13 cellular contexts compared by ENCODE assay signal in the genomic region with DNA sequence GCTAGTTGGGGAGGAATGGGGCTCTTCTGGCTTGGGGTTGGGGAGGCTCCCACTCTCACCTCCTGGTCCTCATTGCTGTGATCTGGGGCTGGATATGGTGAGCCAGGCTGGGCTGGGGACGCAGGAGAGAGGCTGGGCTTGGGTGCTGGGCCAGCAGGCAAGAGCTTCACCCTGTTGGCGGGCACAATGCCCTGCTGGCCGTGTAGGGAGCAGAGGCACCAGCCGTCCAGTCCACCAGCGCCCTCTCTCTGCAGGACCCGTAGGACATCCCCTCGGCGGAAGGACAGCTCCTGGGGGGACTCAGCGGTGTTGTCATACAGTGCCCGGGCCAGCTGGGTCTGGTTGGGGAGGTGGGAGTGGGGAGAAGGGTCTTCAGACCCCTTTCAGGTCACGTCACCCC. TPM values are rescaled to one million over a fixed set of nuclear protein-coding genes. Genes with fewer than 3 reads are reported as not detected.
DNase-seq lines count a peak whose midpoint lies in the region; ATAC-seq and TF ChIP-seq lines count a peak whose summit lies in the region.
"Had no signal": no experiment of that assay in that cellular context is flagged by ENCODE, and none has a peak within 500 bp of the region (broad histone marks: within the 10 kb centered on the region; RNA-seq: fewer than 3 reads in every experiment).

No MANE protein-coding gene starts in this region.

- TF ChIP-seq CTCF in PC-3 (conservative IDR thresholded peaks at IDR 0.05; ENCODE audit: low read depth, low read length): peak; percentile 32; the same call in 1 of the 2 replicates
- TF ChIP-seq CTCF in foreskin keratinocyte (conservative IDR thresholded peaks at IDR 0.05): peak; percentile 31

- no peak overlapping the region for H3K27ac ChIP-seq in PC-3 (ENCODE audit: low read length)
- H3K27ac ChIP-seq in foreskin keratinocyte: no peak overlapping the region
- H3K27ac ChIP-seq: KMS-11 had no signal

- H2AFZ ChIP-seq in PC-3 (ENCODE audit: low read length): no peak overlapping the region

- no peak overlapping the region for H3K4me3 ChIP-seq in PC-3 (ENCODE audit: low read length)

- no peaks in the 10 kb centered on the region for H3K79me2 ChIP-seq in PC-3 (ENCODE audit: low read length)

- H3K36me3 ChIP-seq in PC-3 (ENCODE audit: low read depth, low read length): no peaks in the 10 kb centered on the region

- POLR2A ChIA-PET in PC-3 (lab: Charles Lee; ENCODE audit: unreplicated experiment): no interaction called here

- H3K27me3 ChIP-seq in PC-3 (ENCODE audit: low read length) (peaks cover 43% of the 10 kb centered on the region), foreskin keratinocyte (no peaks in the 10 kb centered on the region)

- intact Hi-C loops in PC-3 (cut with micrococcal nuclease): no loop called here

- ATAC-seq in PC-3: no peak
- ATAC-seq in foreskin keratinocyte: no peak
- ATAC-seq in HG03521 (IDR thresholded peaks at IDR 0.05; ENCODE audit: unreplicated experiment): no peak
- ATAC-seq: naive thymus-derived CD8-positive, alpha-beta T cell had no signal

- no TSS peak for BruUV-seq in PC-3 (replicated peaks; lab: Mats Ljungman, UMichigan)

- H4K20me1 ChIP-seq in PC-3 (ENCODE audit: low read length): no peaks in the 10 kb centered on the region

- no peaks in the 10 kb centered on the region for H3K9me3 ChIP-seq in PC-3 (ENCODE audit: low read length)

- DNase-seq in Daoy (ENCODE audit: low read depth) (peak; percentile 42), PC-3 (no peak), foreskin keratinocyte (no peak), pons (ENCODE audit: low spot score) (peak; percentile 85), NCI-H2227 (lab: John Stamatoyannopoulos, UW; ENCODE audit: unreplicated experiment) (no peak)
- DNase-seq in stimulated activated CD4-positive, alpha-beta T cell treated with anti-CD3 and anti-CD28 coated beads, Interleukin-12 subunit alpha, Interleukin-12 subunit beta, amount 100 ng/mL, for 4 hours: no peak
- no peak for DNase-seq in NK-92 treated with Interleukin-12 subunit alpha and Interleukin-12 subunit beta, amount 100 ng/mL, for 24 hours (lab: John Stamatoyannopoulos, UW)
- DNase-seq: activated CD4-positive, alpha-beta T cell treated with anti-CD3 and anti-CD28 coated beads, Interleukin-2, amount 50 U/mL, for 4 hours; naive thymus-derived CD8-positive, alpha-beta T cell; NCI-H446 treated with DMSO at 0.1 percent for 48 hours had no signal

- CTCF ChIA-PET in PC-3 (lab: Charles Lee): no interaction called here

- no peaks in the 10 kb centered on the region for H3F3A ChIP-seq in PC-3 (ENCODE audit: low read length, unreplicated experiment)

- H3K4me1 ChIP-seq in PC-3 (ENCODE audit: insufficient read depth, low read length) (no peaks in the 10 kb centered on the region), foreskin keratinocyte (no peaks in the 10 kb centered on the region)

- no peak overlapping the region for H3K4me2 ChIP-seq in PC-3 (ENCODE audit: low read length)
- H3K4me2 ChIP-seq: KMS-11 had no signal

- H3K9ac ChIP-seq in PC-3 (ENCODE audit: low read length): no peak overlapping the region
- H3K9ac ChIP-seq: KMS-11 had no signal

- no peaks in the 10 kb centered on the region for H3K9me2 ChIP-seq in PC-3 (replicated peaks; ENCODE audit: low read length)

RNA-seq across cellular contexts. Expression of a gene that starts 4.5 kb away (rescaled TPM):
- total RNA-seq in Daoy (2014; rRNA removed; shearing (Covaris generic)): 0.80 and 1.4 TPM in 2 replicates
- total RNA-seq in PC-3 (2014; rRNA removed) (0.23 and 0.36 TPM in 2 replicates), foreskin keratinocyte (7.9 and 9.1 TPM in 2 replicates)
- 10.4 and 10.5 TPM in 2 replicates for polyA plus RNA-seq in foreskin keratinocyte
- total RNA-seq: naive thymus-derived CD8-positive, alpha-beta T cell had no signal
- polyA plus RNA-seq: naive thymus-derived CD8-positive, alpha-beta T cell had no signal

RNA-seq across cellular contexts. Expression of a gene that starts 7.8 kb away (rescaled TPM):
- 13.8 and 13.9 TPM in 2 replicates for total RNA-seq in Daoy (2014; rRNA removed; shearing (Covaris generic))
- 12.0 and 13.2 TPM in 2 replicates for total RNA-seq in PC-3 (2014; rRNA removed)
- 5.0 and 8.0 TPM in 2 replicates for total RNA-seq in foreskin keratinocyte
- 5.9 and 8.2 TPM in 2 replicates for polyA plus RNA-seq in foreskin keratinocyte

RNA-seq across cellular contexts. Expression of a gene that starts 12.1 kb away (rescaled TPM):
- not detected in 2 replicates for total RNA-seq in Daoy (2014; rRNA removed; shearing (Covaris generic))
- total RNA-seq in PC-3 (2014; rRNA removed) (not detected in 2 replicates), foreskin keratinocyte (not detected in 2 replicates)
- polyA plus RNA-seq in foreskin keratinocyte: not detected in 2 replicates
- total RNA-seq: activated naive CD4-positive, alpha-beta T cell treated with anti-CD3 and anti-CD28 coated beads, Interleukin-2, amount 50 U/mL, for 72 hours; naive thymus-derived CD8-positive, alpha-beta T cell had no signal
- polyA plus RNA-seq: naive thymus-derived CD8-positive, alpha-beta T cell had no signal

RNA-seq across cellular contexts. Expression of a gene that starts 16.4 kb away (rescaled TPM):
- total RNA-seq in Daoy (2014; rRNA removed; shearing (Covaris generic)): not detected in 2 replicates
- total RNA-seq in PC-3 (2014; rRNA removed) (not detected in 2 replicates), foreskin keratinocyte (not detected in 2 replicates)
- not detected in 2 replicates for polyA plus RNA-seq in foreskin keratinocyte
- total RNA-seq: activated naive CD4-positive, alpha-beta T cell treated with anti-CD3 and anti-CD28 coated beads, Interleukin-2, amount 50 U/mL, for 72 hours; naive thymus-derived CD8-positive, alpha-beta T cell had no signal
- polyA plus RNA-seq: naive thymus-derived CD8-positive, alpha-beta T cell had no signal

RNA-seq across cellular contexts. Expression of a gene that starts 39.2 kb away (rescaled TPM):
- 92.2 and 127 TPM in 2 replicates for total RNA-seq in Daoy (2014; rRNA removed; shearing (Covaris generic))
- total RNA-seq in PC-3 (2014; rRNA removed): 89.1 and 116 TPM in 2 replicates
- 81.4 and 84.3 TPM in 2 replicates for total RNA-seq in foreskin keratinocyte
- 140 and 149 TPM in 2 replicates for polyA plus RNA-seq in foreskin keratinocyte

Comparison
In these comparisons a context has a peak if more than half of its experiments do, and no peak if none do; other contexts are left out.
1. DNase-seq: peak in Daoy (single experiment) and pons (single experiment); none in PC-3 (single experiment), foreskin keratinocyte (0 of 2), stimulated activated CD4-positive, alpha-beta T cell treated with anti-CD3 and anti-CD28 coated beads, Interleukin-12 subunit alpha, Interleukin-12 subunit beta, amount 100 ng/mL, for 4 hours (single experiment), NK-92 treated with Interleukin-12 subunit alpha and Interleukin-12 subunit beta, amount 100 ng/mL, for 24 hours (single experiment) and NCI-H2227 (single experiment).